In genomic region chr3:71753716-71754609, GRCh38 we compare ENCODE assay signal across 8 cellular contexts. TPM values are rescaled to one million over a fixed set of nuclear protein-coding genes. Genes with fewer than 3 reads are reported as not detected.
DNase-seq lines count a peak whose midpoint lies in the region; ATAC-seq, FAIRE-seq and TF ChIP-seq lines count a peak whose summit lies in the region.

A gene with protein sequence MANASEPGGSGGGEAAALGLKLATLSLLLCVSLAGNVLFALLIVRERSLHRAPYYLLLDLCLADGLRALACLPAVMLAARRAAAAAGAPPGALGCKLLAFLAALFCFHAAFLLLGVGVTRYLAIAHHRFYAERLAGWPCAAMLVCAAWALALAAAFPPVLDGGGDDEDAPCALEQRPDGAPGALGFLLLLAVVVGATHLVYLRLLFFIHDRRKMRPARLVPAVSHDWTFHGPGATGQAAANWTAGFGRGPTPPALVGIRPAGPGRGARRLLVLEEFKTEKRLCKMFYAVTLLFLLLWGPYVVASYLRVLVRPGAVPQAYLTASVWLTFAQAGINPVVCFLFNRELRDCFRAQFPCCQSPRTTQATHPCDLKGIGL (plus strand): TSS chr3:71753855. CDS start chr3:71754050, 195 bp downstream.

- H3K4me3 Mint-ChIP-seq in activated naive CD4-positive, alpha-beta T cell treated with anti-CD3 and anti-CD28 coated beads, Interleukin-2, amount 10 ng/mL, durations not matched to agents 7 days and 5 days, result peak within 1 kb of the TSS; percentile 64
- H3K4me3 Mint-ChIP-seq in glutamatergic neuron (ENCODE audit: unreplicated experiment), result peak within 1 kb of the TSS; percentile 70

- intact Hi-C loops in pancreas (cut with DNase I), result no loop called here

- H3K4me1 ChIP-seq in ACC112 (ENCODE audit: control insufficient read depth, insufficient read depth, low read length, unreplicated experiment) (no peaks in the 10 kb centered on the region), pancreas (no peaks in the 10 kb centered on the region)

- H3K27me3 ChIP-seq in ACC112 (ENCODE audit: insufficient read depth, low read length), result peaks cover 83% of the 10 kb centered on the region
- H3K27me3 ChIP-seq in pancreas, result no peaks in the 10 kb centered on the region

- H3K27me3 Mint-ChIP-seq in activated naive CD4-positive, alpha-beta T cell treated with anti-CD3 and anti-CD28 coated beads, Interleukin-2, amount 10 ng/mL, durations not matched to agents 7 days and 5 days, result peaks cover 71% of the 10 kb centered on the region
- peaks cover 19% of the 10 kb centered on the region for H3K27me3 Mint-ChIP-seq in glutamatergic neuron (ENCODE audit: unreplicated experiment)

- H2AFZ ChIP-seq in ACC112 (ENCODE audit: low read length, unreplicated experiment), result peak within 1 kb of the TSS; percentile 50

- ATAC-seq in pancreas, result peak; percentile 73 to 84 (median 82)
- no peak for ATAC-seq in GM18519 (IDR thresholded peaks at IDR 0.05; ENCODE audit: low FRiP score, unreplicated experiment)
- ATAC-seq in HG03025 (IDR thresholded peaks at IDR 0.05; ENCODE audit: low FRiP score, unreplicated experiment), result no peak

- H3K36me3 Mint-ChIP-seq in activated naive CD4-positive, alpha-beta T cell treated with anti-CD3 and anti-CD28 coated beads, Interleukin-2, amount 10 ng/mL, durations not matched to agents 7 days and 5 days, result peaks cover 3% of the 10 kb centered on the region
- no peaks in the 10 kb centered on the region for H3K36me3 Mint-ChIP-seq in glutamatergic neuron (ENCODE audit: unreplicated experiment)

- no peaks in the 10 kb centered on the region for H3K79me2 ChIP-seq in ACC112 (ENCODE audit: control insufficient read depth, insufficient read depth, low read length, unreplicated experiment)

- no peak within 1 kb of the TSS for H3K27ac ChIP-seq in ACC112 (ENCODE audit: low read depth, low read length)
- H3K27ac ChIP-seq in pancreas, result no peak within 1 kb of the TSS

- CTCF ChIA-PET in activated naive CD4-positive, alpha-beta T cell treated with anti-CD3 and anti-CD28 coated beads, Interleukin-2, amount 10 ng/mL, durations not matched to agents 7 days and 5 days (lab: Charles Lee), result interaction anchor here (1.0 to 1.8 kb wide), 2 partner anchors 24 to 43 kb away, joined by 3 to 8 read pairs; no protein-coding TSS in a partner anchor

- no peaks in the 10 kb centered on the region for H3K9me3 Mint-ChIP-seq in activated naive CD4-positive, alpha-beta T cell treated with anti-CD3 and anti-CD28 coated beads, Interleukin-2, amount 10 ng/mL, durations not matched to agents 7 days and 5 days
- peaks cover 12% of the 10 kb centered on the region for H3K9me3 Mint-ChIP-seq in glutamatergic neuron (ENCODE audit: unreplicated experiment)

- H3K27ac Mint-ChIP-seq in activated naive CD4-positive, alpha-beta T cell treated with anti-CD3 and anti-CD28 coated beads, Interleukin-2, amount 10 ng/mL, durations not matched to agents 7 days and 5 days, result no peak within 1 kb of the TSS
- H3K27ac Mint-ChIP-seq in glutamatergic neuron (ENCODE audit: unreplicated experiment), result no peak within 1 kb of the TSS

- DNase-seq in GM20000 (ENCODE audit: low spot score), result peak; percentile 49
- DNase-seq in activated naive CD4-positive, alpha-beta T cell treated with anti-CD3 and anti-CD28 coated beads, Interleukin-2, amount 10 ng/mL, durations not matched to agents 7 days and 5 days, result peak; percentile 37
- DNase-seq in glutamatergic neuron, result peak; percentile 57
- peak in 5 of 6 donors; percentile 16 to 76 (median 48) for DNase-seq in pancreas
- no peak for DNase-seq in epidermal melanocyte (ENCODE audit: insufficient read length, low spot score)

- no peak for FAIRE-seq in pancreas (lab: Jason Lieb, UNC)

- H3K36me3 ChIP-seq in ACC112 (ENCODE audit: insufficient read depth, low read length) (no peaks in the 10 kb centered on the region), pancreas (no peaks in the 10 kb centered on the region)

- H3K9me3 ChIP-seq in pancreas, result no peaks in the 10 kb centered on the region

- H3K4me1 Mint-ChIP-seq in activated naive CD4-positive, alpha-beta T cell treated with anti-CD3 and anti-CD28 coated beads, Interleukin-2, amount 10 ng/mL, durations not matched to agents 7 days and 5 days, result peaks cover 6% of the 10 kb centered on the region
- peaks cover 3% of the 10 kb centered on the region for H3K4me1 Mint-ChIP-seq in glutamatergic neuron (ENCODE audit: low read depth, unreplicated experiment)

- peak within 1 kb of the TSS; percentile 49; the same call in 1 of the 2 replicates for H3K4me3 ChIP-seq in ACC112 (ENCODE audit: low read depth, low read length)
- H3K4me3 ChIP-seq in pancreas, result peak within 1 kb of the TSS; percentile 20 to 47 (median 38)

- 1% methylated on average over 54 to 131 of the region's 131 CpGs for WGBS in pancreas, 2 donors

- no peak for TF ChIP-seq CTCF in GM20000 (IDR thresholded peaks at IDR 0.05; ENCODE audit: extremely low read depth, missing control alignments)
- TF ChIP-seq CTCF in glutamatergic neuron (IDR thresholded peaks at IDR 0.05; ENCODE audit: partially characterized antibody, unreplicated experiment), result no peak
- TF ChIP-seq CTCF in pancreas (IDR thresholded peaks at IDR 0.05), result no peak

RNA-seq across cellular contexts. Expression of the gene that starts here (rescaled TPM):
- total RNA-seq in glutamatergic neuron (ENCODE audit: unreplicated experiment) (4.7 TPM), pancreas (1 to 10 TPM in 5 of 6 donors, under 1 TPM in 1; 0.83 to 6.4 (median 1.8) TPM)
- polyA plus RNA-seq in pancreas, result 1 to 10 TPM; 1.4 to 4.6 TPM

Comparison
In these comparisons a context has a peak if more than half of its experiments do, and no peak if none do; other contexts are left out.
1. ATAC-seq: peak in pancreas (4 of 4); none in GM18519 (single experiment) and HG03025 (single experiment).